ENCODE assay signal across 8 cellular contexts in the genomic region with DNA sequence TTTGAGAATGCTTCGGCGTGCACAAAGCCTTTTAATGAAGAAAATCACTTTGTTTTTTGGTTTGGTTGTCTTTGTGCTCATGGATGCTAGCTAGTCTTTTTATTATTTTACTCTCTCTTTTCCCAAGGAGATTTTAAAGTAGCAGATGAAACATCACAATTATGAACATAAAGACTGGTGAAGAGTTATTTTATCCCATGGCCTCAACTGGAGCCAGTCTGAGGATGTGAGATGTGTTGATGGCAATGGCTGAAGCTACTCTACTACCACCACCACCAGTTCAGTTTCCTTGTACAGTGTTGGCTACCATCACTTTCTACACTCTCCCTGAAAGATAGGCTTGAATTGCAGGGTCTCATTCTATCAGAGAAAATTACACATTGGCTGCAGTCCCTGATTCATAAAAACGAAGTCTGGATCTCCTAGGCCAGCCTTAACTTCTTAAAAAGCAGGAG. TPM values are rescaled to one million over a fixed set of nuclear protein-coding genes. Genes with fewer than 3 reads are reported as not detected.
A peak's percentile ranks its signal among the peaks of the same experiment; 100 is the strongest.
DNase-seq lines count a peak whose midpoint lies in the region; TF ChIP-seq lines count a peak whose summit lies in the region.

No MANE protein-coding gene starts in this region.

- H3K79me2 ChIP-seq in Loucy (ENCODE audit: insufficient read depth, low read length) = peaks cover 44% of the 10 kb centered on the region
- peaks cover 42% of the 10 kb centered on the region for H3K79me2 ChIP-seq in neural progenitor cell (ENCODE audit: low read depth)

- no peak for TF ChIP-seq CTCF in Loucy (conservative IDR thresholded peaks at IDR 0.05; ENCODE audit: low read length)
- no peak for TF ChIP-seq CTCF in neural progenitor cell (IDR thresholded peaks at IDR 0.05)

- CTCF ChIA-PET in CD4-positive, alpha-beta memory T cell (lab: Charles Lee; ENCODE audit: partially characterized antibody) = no interaction called here

- peak overlapping the region; percentile 98 for H3K4me2 ChIP-seq in Loucy (ENCODE audit: low read depth, low read length, poor library complexity, severe bottlenecking)
- H3K4me2 ChIP-seq in neural progenitor cell = peak overlapping the region; percentile 87

- no peaks in the 10 kb centered on the region for H3K27me3 Mint-ChIP-seq in CD4-positive, alpha-beta memory T cell
- no peaks in the 10 kb centered on the region for H3K27me3 Mint-ChIP-seq in dendritic cell treated with granulocyte-macrophage colony-stimulating factor and Interleukin-4, amounts not matched to agents 40 ng/mL and 50 ng/mL, for 4 days
- no peaks in the 10 kb centered on the region for H3K27me3 Mint-ChIP-seq in neural progenitor cell (ENCODE audit: insufficient read depth, low read depth)

- no peaks in the 10 kb centered on the region for H3K27me3 ChIP-seq in CD4-positive, alpha-beta memory T cell (ENCODE audit: insufficient read depth, low read length)
- H3K27me3 ChIP-seq in Loucy (ENCODE audit: insufficient read depth, low read length, poor library complexity, severe bottlenecking) (no peaks in the 10 kb centered on the region), neural progenitor cell (no peaks in the 10 kb centered on the region)

- peaks cover 30 to 47% (median 38%) of the 10 kb centered on the region in 4 donors for H3K4me1 Mint-ChIP-seq in CD4-positive, alpha-beta memory T cell
- peaks cover 18% of the 10 kb centered on the region for H3K4me1 Mint-ChIP-seq in dendritic cell treated with granulocyte-macrophage colony-stimulating factor and Interleukin-4, amounts not matched to agents 40 ng/mL and 50 ng/mL, for 4 days (ENCODE audit: low read depth)
- H3K4me1 Mint-ChIP-seq in neural progenitor cell = peaks cover 30% of the 10 kb centered on the region

- POLR2A ChIA-PET in CD4-positive, alpha-beta memory T cell (lab: Charles Lee; ENCODE audit: partially characterized antibody) = interaction anchor here (0.6 to 1.1 kb wide), 3 partner anchors 192 to 311 kb away, joined by 3 to 6 read pairs (median 4); a partner anchor contains a TSS

- intact Hi-C loops in CD4-positive, alpha-beta memory T cell (cut with micrococcal nuclease) = loop anchor here (1.0 to 10.0 kb wide), 6 partner anchors 191 to 649 kb away; a partner anchor contains a TSS
- intact Hi-C loops in dendritic cell treated with granulocyte-macrophage colony-stimulating factor and Interleukin-4, amounts not matched to agents 40 ng/mL and 50 ng/mL, for 4 days (cut with micrococcal nuclease) = no loop called here

- peak overlapping the region; percentile 69 to 99 (median 96) for H3K4me3 Mint-ChIP-seq in CD4-positive, alpha-beta memory T cell
- H3K4me3 Mint-ChIP-seq in dendritic cell treated with granulocyte-macrophage colony-stimulating factor and Interleukin-4, amounts not matched to agents 40 ng/mL and 50 ng/mL, for 4 days = peak overlapping the region; percentile 45
- peak overlapping the region; percentile 98 for H3K4me3 Mint-ChIP-seq in neural progenitor cell

- H3K9me3 Mint-ChIP-seq in CD4-positive, alpha-beta memory T cell = no peaks in the 10 kb centered on the region
- H3K9me3 Mint-ChIP-seq in dendritic cell treated with granulocyte-macrophage colony-stimulating factor and Interleukin-4, amounts not matched to agents 40 ng/mL and 50 ng/mL, for 4 days = no peaks in the 10 kb centered on the region
- H3K9me3 Mint-ChIP-seq in neural progenitor cell = no peaks in the 10 kb centered on the region

- H3K9me3 ChIP-seq in CD4-positive, alpha-beta memory T cell (ENCODE audit: control insufficient read depth in 1 of 2, low read length in 2 of 2) = no peaks in the 10 kb centered on the region
- H3K9me3 ChIP-seq in Loucy (ENCODE audit: insufficient read depth, low read depth, low read length) (no peaks in the 10 kb centered on the region), neural progenitor cell (ENCODE audit: low read depth) (no peaks in the 10 kb centered on the region)

- H3K27ac ChIP-seq in CD4-positive, alpha-beta memory T cell (ENCODE audit: low read depth, low read length) = peak overlapping the region; percentile 98
- no peak overlapping the region for H3K27ac ChIP-seq in neural progenitor cell

- H3K9me2 ChIP-seq in Loucy (replicated peaks; ENCODE audit: low read depth, low read length) = no peaks in the 10 kb centered on the region

- peak overlapping the region; percentile 94 for H3K9ac ChIP-seq in Loucy (ENCODE audit: low read depth, low read length, poor library complexity, severe bottlenecking)
- no peak overlapping the region for H3K9ac ChIP-seq in neural progenitor cell

- H3K4me1 ChIP-seq in CD4-positive, alpha-beta memory T cell (ENCODE audit: insufficient read depth, low read length) = peaks cover 39% of the 10 kb centered on the region
- H3K4me1 ChIP-seq in Loucy (ENCODE audit: insufficient read depth, low read length, poor library complexity, severe bottlenecking) = peaks cover 36% of the 10 kb centered on the region
- peaks cover 30% of the 10 kb centered on the region for H3K4me1 ChIP-seq in neural progenitor cell

- H2AFZ ChIP-seq in Loucy (ENCODE audit: low read length) = peak overlapping the region; percentile 100
- H2AFZ ChIP-seq in neural progenitor cell (replicated peaks) = peak overlapping the region; percentile 97

- H4K20me1 ChIP-seq in Loucy (ENCODE audit: insufficient read depth, low read length, poor library complexity, severe bottlenecking) (peaks cover 38% of the 10 kb centered on the region), neural progenitor cell (ENCODE audit: low read depth) (peaks cover 5% of the 10 kb centered on the region)

- DNase-seq in CD4-positive, alpha-beta memory T cell = no peak
- no peak for DNase-seq in neural progenitor cell (ENCODE audit: low spot score)
- no peak for DNase-seq in cerebellar cortex (ENCODE audit: low spot score)
- DNase-seq in A172 (ENCODE audit: low spot score) = no peak
- no peak for DNase-seq in dermis blood vessel endothelial cell
- DNase-seq in NCI-H1092 (lab: John Stamatoyannopoulos, UW) = no peak

- no peaks in the 10 kb centered on the region for H3K36me3 ChIP-seq in CD4-positive, alpha-beta memory T cell (ENCODE audit: insufficient read depth, low read length)
- H3K36me3 ChIP-seq in Loucy (ENCODE audit: insufficient read depth, low read length) (no peaks in the 10 kb centered on the region), neural progenitor cell (no peaks in the 10 kb centered on the region)

- H3K27ac Mint-ChIP-seq in CD4-positive, alpha-beta memory T cell = peak overlapping the region; percentile 60 to 92 (median 83)
- peak overlapping the region; percentile 95 for H3K27ac Mint-ChIP-seq in dendritic cell treated with granulocyte-macrophage colony-stimulating factor and Interleukin-4, amounts not matched to agents 40 ng/mL and 50 ng/mL, for 4 days
- peak overlapping the region; percentile 35 for H3K27ac Mint-ChIP-seq in neural progenitor cell

- peaks cover 6 to 23% of the 10 kb centered on the region in 2 donors for H3K36me3 Mint-ChIP-seq in CD4-positive, alpha-beta memory T cell
- peaks cover 24% of the 10 kb centered on the region for H3K36me3 Mint-ChIP-seq in dendritic cell treated with granulocyte-macrophage colony-stimulating factor and Interleukin-4, amounts not matched to agents 40 ng/mL and 50 ng/mL, for 4 days (ENCODE audit: low read depth)
- peaks cover 6% of the 10 kb centered on the region for H3K36me3 Mint-ChIP-seq in neural progenitor cell

- H3K4me3 ChIP-seq in CD4-positive, alpha-beta memory T cell (ENCODE audit: low read length in 2 of 2) = peak overlapping the region; percentile 23 to 30
- peak overlapping the region; percentile 99 for H3K4me3 ChIP-seq in Loucy (ENCODE audit: low read length, poor library complexity, severe bottlenecking)
- peak overlapping the region; percentile 91 for H3K4me3 ChIP-seq in neural progenitor cell

- no peaks in the 10 kb centered on the region for H3F3A ChIP-seq in Loucy (ENCODE audit: low read depth)
- peaks cover 22% of the 10 kb centered on the region for H3F3A ChIP-seq in neural progenitor cell (ENCODE audit: low read depth)

RNA-seq across cellular contexts. Expression of a gene that starts 0.5 kb away (rescaled TPM):
- 100 to 1,000 TPM; 104 to 117 TPM for total RNA-seq in CD4-positive, alpha-beta memory T cell
- 10 to 100 TPM; 15.7 to 28.4 TPM for polyA plus RNA-seq in CD4-positive, alpha-beta memory T cell
- total RNA-seq in neural progenitor cell (ENCODE audit: low replicate concordance) (52.1 and 74.2 TPM in 2 replicates), dermis blood vessel endothelial cell (51.7 and 73.9 TPM in 2 replicates)
- total RNA-seq in A172 (2014; rRNA removed; shearing (Covaris generic)) = 65.3 and 76.7 TPM in 2 replicates

RNA-seq across cellular contexts. Expression of a gene that starts 33.7 kb away (rescaled TPM):
- not detected for total RNA-seq in CD4-positive, alpha-beta memory T cell
- not detected for polyA plus RNA-seq in CD4-positive, alpha-beta memory T cell
- total RNA-seq in neural progenitor cell (ENCODE audit: low replicate concordance) (not detected in 2 replicates), dermis blood vessel endothelial cell (under 0.01 TPM in 1 of 2 replicates, not detected in the other)
- total RNA-seq in A172 (2014; rRNA removed; shearing (Covaris generic)) = 0.96 and 1.5 TPM in 2 replicates

Comparison
In these comparisons a context has a peak if more than half of its experiments do, and no peak if none do; other contexts are left out.
1. H3K4me3 ChIP-seq: peak in every context shown above with its lines; median percentile 99 in Loucy; 91 in neural progenitor cell; 26 in CD4-positive, alpha-beta memory T cell.
2. H3K27ac Mint-ChIP-seq: peak in every context shown above with its lines; median percentile 95 in dendritic cell treated with granulocyte-macrophage colony-stimulating factor and Interleukin-4, amounts not matched to agents 40 ng/mL and 50 ng/mL, for 4 days; 83 in CD4-positive, alpha-beta memory T cell; 35 in neural progenitor cell.
3. H3K4me3 Mint-ChIP-seq: peak in every context shown above with its lines; median percentile 98 in neural progenitor cell; 96 in CD4-positive, alpha-beta memory T cell; 45 in dendritic cell treated with granulocyte-macrophage colony-stimulating factor and Interleukin-4, amounts not matched to agents 40 ng/mL and 50 ng/mL, for 4 days.